In genomic region chr7:26199301-26200112, GRCh38 we compare ENCODE assay signal across 1 cellular context.
TF ChIP-seq lines count a peak whose summit lies in the region.

No MANE protein-coding gene starts in this region.

TF ChIP-seq in K562, 482 proteins besides CTCF, POLR2A, EP300 and RAD21 (continues in another document):
- TF ChIP-seq CHD1 (IDR thresholded peaks at IDR 0.05; ENCODE audit: low read length) (peak; percentile 15), TAF1 (IDR thresholded peaks at IDR 0.05; ENCODE audit: control insufficient read depth, extremely low read depth, insufficient read depth, low read length, severe bottlenecking) (peak; percentile 51), ZNF324 (CRISPR knock-in tag; IDR thresholded peaks at IDR 0.05) (no peak), THRAP3 (IDR thresholded peaks at IDR 0.05; ENCODE audit: borderline replicate concordance) (peak; percentile 46; the same call in 1 of the 2 replicates), KDM4B (IDR thresholded peaks at IDR 0.05; ENCODE audit: borderline replicate concordance in 2 of 2, low read depth in 1 of 2) (peak; percentile 29 to 40; a peak in 1 of 4 replicates), SRSF3 (IDR thresholded peaks at IDR 0.05; ENCODE audit: insufficient read depth, low read length) (no peak), ZNF408 (CRISPR knock-in tag; IDR thresholded peaks at IDR 0.05; ENCODE audit: low read depth) (no peak), ZNF766 (CRISPR knock-in tag; conservative IDR thresholded peaks at IDR 0.05) (peak; percentile 67), TEAD4 (IDR thresholded peaks at IDR 0.05; ENCODE audit: low read length) (peak; percentile 29; the same call in 1 of the 2 replicates), TEAD4 (CRISPR knock-in tag; IDR thresholded peaks at IDR 0.05; ENCODE audit: borderline replicate concordance) (no peak), HNRNPL (IDR thresholded peaks at IDR 0.05; ENCODE audit: low read depth, low read length) (peak; percentile 84), ELF4 (CRISPR knock-in tag; IDR thresholded peaks at IDR 0.05) (0 out of 2 replicates have a peak, but pooled peaks have one; percentile 40), ZBTB26 (CRISPR knock-in tag; IDR thresholded peaks at IDR 0.05) (no peak), CREB3L1 (IDR thresholded peaks at IDR 0.05; ENCODE audit: borderline replicate concordance, low read depth) (no peak), CBFA2T3 (IDR thresholded peaks at IDR 0.05) (no peak), AFF1 (IDR thresholded peaks at IDR 0.05; ENCODE audit: low read depth in 1 of 2, partially characterized antibody in 2 of 2) (peak in 1 of 2 experiments; percentile 67), LEF1 (IDR thresholded peaks at IDR 0.05) (0 out of 2 replicates have a peak, but pooled peaks have one; percentile 13), PHF21A (IDR thresholded peaks at IDR 0.05; ENCODE audit: borderline replicate concordance, low read depth) (0 out of 2 replicates have a peak, but pooled peaks have one; percentile 26), DPF2 (IDR thresholded peaks at IDR 0.05) (0 out of 2 replicates have a peak, but pooled peaks have one; percentile 7), ZC3H11A (IDR thresholded peaks at IDR 0.05; ENCODE audit: low read depth, low read length) (0 out of 2 replicates have a peak, but pooled peaks have one; percentile 42), XRCC3 (IDR thresholded peaks at IDR 0.05) (0 out of 2 replicates have a peak, but pooled peaks have one; percentile 52), YY1 (IDR thresholded peaks at IDR 0.05; ENCODE audit: borderline replicate concordance in 1 of 3, control insufficient read depth in 1 of 3, extremely low read depth in 1 of 3, insufficient read depth in 3 of 3, insufficient read length in 1 of 3, insufficient replicate concordance in 2 of 3, low read depth in 1 of 3, low read length in 2 of 3) (peak in 1 of 3 experiments; percentile 89), ZNF655 (CRISPR knock-in tag; IDR thresholded peaks at IDR 0.05) (no peak), ZNF146 (CRISPR knock-in tag; IDR thresholded peaks at IDR 0.05; ENCODE audit: unreplicated experiment) (no peak), NBN (IDR thresholded peaks at IDR 0.05; ENCODE audit: low read depth) (0 out of 2 replicates have a peak, but pooled peaks have one; percentile 19), SNRNP70 (optimal IDR thresholded peaks at IDR 0.05; ENCODE audit: low read depth, low read length) (peak; percentile 26), ZNF436 (CRISPR knock-in tag; IDR thresholded peaks at IDR 0.05) (peak; percentile 43; the same call in 1 of the 2 replicates), MNT (conservative IDR thresholded peaks at IDR 0.05) (peak; percentile 24 to 39; a peak in 3 of 4 replicates), POLR2AphosphoS5 (IDR thresholded peaks at IDR 0.05; ENCODE audit: control insufficient read depth, insufficient read depth, low read depth, low read length) (peak; percentile 16), ESRRB (CRISPR knock-in tag; IDR thresholded peaks at IDR 0.05; ENCODE audit: borderline replicate concordance) (no peak), HDAC3 (IDR thresholded peaks at IDR 0.05; ENCODE audit: borderline replicate concordance, partially characterized antibody) (peak; percentile 3), ZBTB11 (CRISPR knock-in tag; IDR thresholded peaks at IDR 0.05) (peak in 1 of 3 experiments; percentile 49; a peak in 1 of 6 replicates), MCM5 (IDR thresholded peaks at IDR 0.05; ENCODE audit: low read depth) (no peak), ZNF318 (IDR thresholded peaks at IDR 0.05; ENCODE audit: borderline replicate concordance in 1 of 2, low read depth in 1 of 2) (peak in 1 of 2 experiments; percentile 17; a peak in 1 of 4 replicates), TSC22D4 (tag; IDR thresholded peaks at IDR 0.05) (no peak), ZNF778 (CRISPR knock-in tag; IDR thresholded peaks at IDR 0.05) (no peak), FIP1L1 (IDR thresholded peaks at IDR 0.05; ENCODE audit: low read depth, low read length, poor library complexity, severe bottlenecking) (peak; percentile 70)
